In genomic region chr11:59171508-59172322, GRCh38 we compare ENCODE assay signal across 8 cellular contexts. TPM values are rescaled to one million over a fixed set of nuclear protein-coding genes. Genes with fewer than 3 reads are reported as not detected.
DNase-seq lines count a peak whose midpoint lies in the region; FAIRE-seq and TF ChIP-seq lines count a peak whose summit lies in the region.

Gene DTX4, plus strand, starts transcription at chr11:59172132. Its CDS starts 464 bp downstream, at chr11:59172596.

- peak within 1 kb of the TSS; percentile 99 for H3K27ac ChIP-seq in SJCRH30

- CTCF ChIA-PET in activated naive CD4-positive, alpha-beta T cell treated with anti-CD3 and anti-CD28 coated beads for 36 hours (lab: Charles Lee) = interaction anchor here (0.5 to 4.2 kb wide), 36 partner anchors 9 to 630 kb away, joined by 3 to 67 read pairs (median 6); partner anchors contain the start of genes MPEG1, OR5A1 and OR5A2

- H3K27ac Mint-ChIP-seq in activated naive CD4-positive, alpha-beta T cell treated with anti-CD3 and anti-CD28 coated beads for 36 hours = no peak within 1 kb of the TSS

- H3K4me3 Mint-ChIP-seq in activated naive CD4-positive, alpha-beta T cell treated with anti-CD3 and anti-CD28 coated beads for 36 hours = peak within 1 kb of the TSS; percentile 68

- DNase-seq in GDM1 (lab: John Stamatoyannopoulos, UW) (peak; percentile 78), H54 (ENCODE audit: insufficient read length, low spot score) (peak; percentile 83), LoVo (ENCODE audit: low spot score) (peak; percentile 91), SJCRH30 (peak; percentile 93), germinal center (ENCODE audit: low spot score) (peak; percentile 87), nucleus accumbens (lab: John Stamatoyannopoulos, UW) (peak; percentile 26 to 97 (median 88)), superior temporal gyrus (ENCODE audit: extremely low spot score) (peak; percentile 94)
- DNase-seq in activated naive CD4-positive, alpha-beta T cell treated with anti-CD3 and anti-CD28 coated beads for 36 hours = peak; percentile 94

- H3K27me3 ChIP-seq in SJCRH30 = no peaks in the 10 kb centered on the region

- H3K36me3 Mint-ChIP-seq in activated naive CD4-positive, alpha-beta T cell treated with anti-CD3 and anti-CD28 coated beads for 36 hours (ENCODE audit: low read depth) = no peaks in the 10 kb centered on the region

- H3K4me3 ChIP-seq in SJCRH30 = peak within 1 kb of the TSS; percentile 74

- peaks cover 15% of the 10 kb centered on the region for H3K27me3 Mint-ChIP-seq in activated naive CD4-positive, alpha-beta T cell treated with anti-CD3 and anti-CD28 coated beads for 36 hours (ENCODE audit: low read depth)

- peaks cover 13% of the 10 kb centered on the region for H3K4me1 Mint-ChIP-seq in activated naive CD4-positive, alpha-beta T cell treated with anti-CD3 and anti-CD28 coated beads for 36 hours (ENCODE audit: low read depth)

- H3K9me3 ChIP-seq in SJCRH30 (replicated peaks) = no peaks in the 10 kb centered on the region

- peaks cover 3% of the 10 kb centered on the region; the same call in 1 of the 2 replicates for H3K36me3 ChIP-seq in SJCRH30

- peak; percentile 53 for FAIRE-seq in H54 (lab: Jason Lieb, UNC)

- intact Hi-C loops in activated naive CD4-positive, alpha-beta T cell treated with anti-CD3 and anti-CD28 coated beads for 36 hours (cut with micrococcal nuclease) = loop anchor here (1.0 kb wide), 7 partner anchors 15 to 509 kb away; no protein-coding TSS in a partner anchor

- no peaks in the 10 kb centered on the region for H3K9me3 Mint-ChIP-seq in activated naive CD4-positive, alpha-beta T cell treated with anti-CD3 and anti-CD28 coated beads for 36 hours

- no peak for TF ChIP-seq POLR2A in H54 (IDR thresholded peaks at IDR 0.05; ENCODE audit: low read depth, low read length)

- H3K4me1 ChIP-seq in SJCRH30 = peaks cover 18% of the 10 kb centered on the region

RNA-seq across cellular contexts. Expression of gene DTX4, which starts in this region (rescaled TPM):
- 26.3 and 26.7 TPM in 2 replicates for total RNA-seq in SJCRH30 (2014; rRNA removed; shearing (Covaris generic))
- under 1 TPM; 0.07 to 0.14 TPM for total RNA-seq in activated naive CD4-positive, alpha-beta T cell treated with anti-CD3 and anti-CD28 coated beads for 36 hours

Comparison
In these comparisons a context has a peak if more than half of its experiments do, and no peak if none do; other contexts are left out.
1. Peak in every context shown above with its lines: DNase-seq, H3K4me3 ChIP-seq and H3K27ac ChIP-seq.
2. RNA of gene DTX4 (total RNA-seq): 26.3 to 26.7 TPM in SJCRH30; 0.07 to 0.14 TPM in activated naive CD4-positive, alpha-beta T cell treated with anti-CD3 and anti-CD28 coated beads for 36 hours; every median in the first group is over 10 times any median in the second.
3. Peak in DNase-seq in activated naive CD4-positive, alpha-beta T cell treated with anti-CD3 and anti-CD28 coated beads for 36 hours; RNA of the gene not detected or under 1 TPM.